14 cellular contexts compared by ENCODE assay signal in the genomic region with DNA sequence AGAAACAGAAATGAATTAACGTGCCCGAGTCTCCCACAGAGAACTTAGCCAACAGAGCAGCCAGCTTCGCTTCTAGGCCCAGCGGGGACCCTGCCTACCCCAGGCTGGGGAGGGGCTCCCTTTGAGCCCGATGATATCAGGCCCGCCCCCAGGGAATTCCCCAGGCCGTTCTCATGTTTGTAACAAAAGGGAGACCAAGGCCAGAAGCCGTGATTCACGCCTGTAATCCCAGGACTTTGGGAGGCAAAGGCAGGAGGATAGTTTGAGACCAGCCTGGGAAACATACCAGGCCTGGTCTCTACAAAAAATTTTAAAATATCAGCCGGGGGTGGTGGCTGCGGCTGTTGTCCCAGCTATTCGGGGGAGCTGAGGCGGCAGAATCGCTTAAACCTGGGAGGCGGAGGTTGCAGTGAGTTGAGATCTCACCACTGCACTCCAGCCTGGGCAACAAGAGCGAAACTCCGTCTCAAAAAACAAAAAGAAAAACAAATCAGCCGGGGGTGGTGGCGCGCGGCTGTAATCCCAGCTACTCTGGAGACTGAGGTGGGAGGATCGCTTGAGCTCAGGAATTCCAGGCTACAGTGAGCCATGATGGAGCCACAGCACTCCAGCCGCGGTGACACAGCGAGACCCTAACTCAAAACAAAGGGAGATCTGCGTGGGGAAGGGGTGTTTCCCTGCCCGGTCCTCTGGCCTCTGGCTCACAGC. TPM values are rescaled to one million over a fixed set of nuclear protein-coding genes. Genes with fewer than 3 reads are reported as not detected.
DNase-seq lines count a peak whose midpoint lies in the region; TF ChIP-seq lines count a peak whose summit lies in the region.
"Had no signal": no experiment of that assay in that cellular context is flagged by ENCODE, and none has a peak within 500 bp of the region (broad histone marks: within the 10 kb centered on the region; RNA-seq: fewer than 3 reads in every experiment).

No MANE protein-coding gene starts in this region.

- 38 to 43% methylated on average over 26 to 27 of the region's 27 CpGs for WGBS in thyroid gland, 2 donors

- TF ChIP-seq CTCF in left ventricle myocardium inferior (IDR thresholded peaks at IDR 0.05; ENCODE audit: borderline replicate concordance) (no peak), thyroid gland (IDR thresholded peaks at IDR 0.05) (no peak)

- peak in 1 of 2 donors; percentile 4 for TF ChIP-seq POLR2A in thyroid gland (IDR thresholded peaks at IDR 0.05)

- H3K27me3 ChIP-seq in left ventricle myocardium inferior (ENCODE audit: low read depth) = peaks cover 49% of the 10 kb centered on the region
- no peaks in the 10 kb centered on the region for H3K27me3 ChIP-seq in thyroid gland

- peak overlapping the region; percentile 17 for H3K4me3 ChIP-seq in left ventricle myocardium inferior
- H3K4me3 ChIP-seq in thyroid gland (replicated peaks in 1 of 3) = no peak overlapping the region

- intact Hi-C loops in left ventricle myocardium inferior (cut with micrococcal nuclease) (no loop called here), cardiac septum (cut with DNase I) (no loop called here), thyroid gland (cut with DNase I) (no loop called here)

- H3K9me3 ChIP-seq in left ventricle myocardium inferior (replicated peaks) (no peaks in the 10 kb centered on the region), thyroid gland (no peaks in the 10 kb centered on the region)
- H3K9me3 ChIP-seq: BE2C had no signal

- H3K36me3 ChIP-seq in left ventricle myocardium inferior (peaks cover 8% of the 10 kb centered on the region), thyroid gland (peaks cover under 1 to 1% of the 10 kb centered on the region in 2 donors)
- H3K36me3 ChIP-seq: BE2C had no signal

- DNase-seq in left ventricle myocardium inferior (no peak), cardiac septum (ENCODE audit: low spot score) (no peak), astrocyte of the hippocampus (ENCODE audit: low read depth, low spot score) (peak; percentile 84), kidney glomerular epithelial cell (lab: John Stamatoyannopoulos, UW) (peak; percentile 38), thyroid gland (peak; percentile 62 to 65), H4 (ENCODE audit: low spot score) (no peak), occipital lobe (lab: John Stamatoyannopoulos, UW) (no peak), cerebellum (ENCODE audit: low spot score) (no peak)
- DNase-seq: activated CD4-positive, alpha-beta T cell treated with anti-CD3 and anti-CD28 coated beads for 4 hours; BE2C; EL; left cardiac atrium had no signal

- H3K27ac ChIP-seq in left ventricle myocardium inferior (replicated peaks) = no peak overlapping the region
- no peak overlapping the region for H3K27ac ChIP-seq in thyroid gland

- H3K4me1 ChIP-seq in left ventricle myocardium inferior (peaks cover 41% of the 10 kb centered on the region), thyroid gland (peaks cover 0 to 44% of the 10 kb centered on the region in 2 donors)
- H3K4me1 ChIP-seq: BE2C had no signal

RNA-seq across cellular contexts. Expression of gene DRD4, which starts 1.7 kb away (rescaled TPM):
- total RNA-seq in left ventricle myocardium inferior (0.22 TPM), cardiac septum (0.81 TPM), thyroid gland (under 1 TPM in 2 of 4 donors, not detected in 2; 0.88 to 0.89 TPM), occipital lobe (0.16 TPM), cerebellum (0.64 TPM)
- not detected in 2 replicates for total RNA-seq in H4 (2014; rRNA removed; shearing (Covaris generic))
- total RNA-seq: osteoblast had no signal

RNA-seq across cellular contexts. Expression of gene SCT, which starts 11.8 kb away (rescaled TPM):
- total RNA-seq in left ventricle myocardium inferior (not detected), cardiac septum (not detected), thyroid gland (not detected), occipital lobe (not detected), cerebellum (not detected)
- total RNA-seq in H4 (2014; rRNA removed; shearing (Covaris generic)) = not detected in 2 replicates
- total RNA-seq: HT-29, left cardiac atrium, osteoblast had no signal

RNA-seq across cellular contexts. Expression of gene CDHR5, which starts 14.0 kb away (rescaled TPM):
- total RNA-seq in left ventricle myocardium inferior (not detected), cardiac septum (not detected), thyroid gland (not detected), occipital lobe (not detected), cerebellum (0.45 TPM)
- not detected in 2 replicates for total RNA-seq in H4 (2014; rRNA removed; shearing (Covaris generic))
- total RNA-seq: left cardiac atrium, osteoblast had no signal

RNA-seq across cellular contexts. Expression of gene IRF7, which starts 23.0 kb away (rescaled TPM):
- total RNA-seq in left ventricle myocardium inferior (10.3 TPM), cardiac septum (9.7 TPM), thyroid gland (10 to 100 TPM; 15.4 to 42.4 (median 29.1) TPM), occipital lobe (7.6 TPM), cerebellum (4.5 TPM)
- total RNA-seq in H4 (2014; rRNA removed; shearing (Covaris generic)) = 11.7 and 11.9 TPM in 2 replicates

RNA-seq across cellular contexts. Expression of gene DEAF1, which starts 56.3 kb away (rescaled TPM):
- 18.1 TPM for total RNA-seq in left ventricle myocardium inferior
- 21.3 TPM for total RNA-seq in cardiac septum
- total RNA-seq in thyroid gland = 100 to 1,000 TPM in 1 of 4 donors, 10 to 100 TPM in 3; 61.8 to 103 (median 87.6) TPM
- 24.9 and 29.9 TPM in 2 replicates for total RNA-seq in H4 (2014; rRNA removed; shearing (Covaris generic))
- total RNA-seq in occipital lobe = 50.7 TPM
- 61.0 TPM for total RNA-seq in cerebellum

Comparison
In these comparisons a context has a peak if more than half of its experiments do, and no peak if none do; other contexts are left out.
1. DNase-seq: peak in astrocyte of the hippocampus (single experiment), kidney glomerular epithelial cell (single experiment) and thyroid gland (2 of 2); none in left ventricle myocardium inferior (single experiment), cardiac septum (single experiment), H4 (single experiment), occipital lobe (single experiment) and cerebellum (single experiment).